ENCODE assay signal across 9 cellular contexts in the genomic region with DNA sequence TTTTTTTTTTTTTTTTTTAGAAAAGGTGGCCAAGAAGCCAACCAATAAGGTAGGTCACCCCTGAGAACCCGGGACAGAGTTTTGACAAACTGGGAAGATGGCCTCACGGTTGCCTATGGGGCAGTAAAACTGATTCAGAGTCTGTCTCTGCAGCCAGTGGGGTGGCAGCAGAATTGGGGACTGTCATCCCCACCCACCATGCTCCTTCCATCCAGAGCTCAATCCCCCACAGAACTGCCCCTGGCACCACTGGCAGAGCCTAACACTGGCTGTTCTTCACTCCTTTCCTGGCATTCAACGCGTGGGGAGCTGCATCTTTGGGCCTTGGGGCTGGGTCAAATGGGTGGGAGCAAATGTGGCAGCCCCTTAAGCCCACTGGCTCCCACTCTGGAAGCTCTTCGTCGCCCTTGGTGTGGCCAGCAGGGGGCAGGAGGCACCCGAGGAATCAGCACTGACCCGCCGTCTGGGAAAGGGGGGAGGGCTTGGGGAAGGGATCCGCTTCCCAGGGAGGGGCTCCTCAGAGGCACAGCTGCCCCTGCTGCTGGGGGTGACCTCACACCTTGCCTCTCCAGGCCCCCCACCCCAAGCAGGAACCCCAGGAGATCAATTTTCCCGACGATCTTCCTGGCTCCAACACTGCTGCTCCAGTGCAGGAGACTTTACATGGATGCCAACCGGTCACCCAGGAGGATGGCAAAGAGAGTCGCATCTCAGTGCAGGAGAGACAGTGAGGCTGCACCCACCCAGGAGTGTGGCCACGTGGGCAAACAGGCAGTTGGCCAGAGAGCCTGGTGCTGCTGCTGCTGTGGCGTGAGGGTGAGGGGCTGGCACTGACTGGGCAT. TPM values are rescaled to one million over a fixed set of nuclear protein-coding genes. Genes with fewer than 3 reads are reported as not detected.
DNase-seq lines count a peak whose midpoint lies in the region; TF ChIP-seq lines count a peak whose summit lies in the region.
"Had no signal": no experiment of that assay in that cellular context is flagged by ENCODE, and none has a peak within 500 bp of the region (broad histone marks: within the 10 kb centered on the region; RNA-seq: fewer than 3 reads in every experiment).

No MANE protein-coding gene starts in this region.

- TF ChIP-seq CTCF in LNCAP (IDR thresholded peaks at IDR 0.05) (peak; percentile 81), breast epithelium (IDR thresholded peaks at IDR 0.05) (peak in 2 of 3 donors; percentile 29 to 39)

- no peaks in the 10 kb centered on the region for H3K79me1 ChIP-seq in mesendoderm (ENCODE audit: low read length)

- H3K36me3 ChIP-seq in breast epithelium (no peaks in the 10 kb centered on the region), mesendoderm (ENCODE audit: control insufficient read depth, insufficient read depth, low read length) (no peaks in the 10 kb centered on the region)

- no CpG with 5 or more reads among the region's 16 CpGs for WGBS in mesendoderm (ENCODE audit: extremely low coverage, insufficient coverage, low lambda C conversion rate)

- no peak overlapping the region for H3K9ac ChIP-seq in mesendoderm (ENCODE audit: low read length)

- H2AK5ac ChIP-seq in mesendoderm (ENCODE audit: low read length): no peak overlapping the region

- DNase-seq in Daoy (ENCODE audit: low read depth) (peak; percentile 37), breast epithelium (ENCODE audit: low spot score in 2 of 2) (peak in 1 of 2 donors; percentile 50), mesendoderm (peak; percentile 43), T-helper 2 cell (no peak), GDM1 (lab: John Stamatoyannopoulos, UW) (no peak)
- DNase-seq in activated CD4-positive, alpha-beta T cell treated with anti-CD3 and anti-CD28 coated beads for 48 hours: no peak
- no peak for DNase-seq in stimulated activated CD4-positive, alpha-beta T cell treated with anti-CD3 and anti-CD28 coated beads, Interleukin-1b, Interleukin-23, amount 100 ng/mL, for 48 hours

- H3K27ac ChIP-seq in breast epithelium (no peak overlapping the region), mesendoderm (ENCODE audit: low read depth, low read length) (no peak overlapping the region)
- H3K27ac ChIP-seq: suprapubic skin had no signal

- no peak overlapping the region for H2BK15ac ChIP-seq in mesendoderm (replicated peaks; ENCODE audit: low read depth)

- no peak overlapping the region for H3K18ac ChIP-seq in mesendoderm (ENCODE audit: low read length)

- H4K8ac ChIP-seq in mesendoderm (ENCODE audit: low read depth, low read length): no peak overlapping the region

- H3K56ac ChIP-seq in mesendoderm (ENCODE audit: low read length): no peak overlapping the region

- H3K4me1 ChIP-seq in breast epithelium: peaks cover 0 to 13% of the 10 kb centered on the region in 2 donors
- H3K4me1 ChIP-seq in mesendoderm (ENCODE audit: control insufficient read depth, low read depth, low read length): no peaks in the 10 kb centered on the region

- no peaks in the 10 kb centered on the region for H3K79me2 ChIP-seq in mesendoderm (ENCODE audit: control insufficient read depth, insufficient read depth, low read length)

- H3K4me3 ChIP-seq in breast epithelium: no peak overlapping the region
- no peak overlapping the region for H3K4me3 ChIP-seq in mesendoderm (ENCODE audit: low read length)
- H3K4me3 ChIP-seq: suprapubic skin had no signal

- no peak overlapping the region for H2BK5ac ChIP-seq in mesendoderm (ENCODE audit: low read length)

- no peak for TF ChIP-seq POLR2A in breast epithelium (IDR thresholded peaks at IDR 0.05)

- no peaks in the 10 kb centered on the region for H3K27me3 ChIP-seq in breast epithelium
- no peaks in the 10 kb centered on the region for H3K27me3 ChIP-seq in mesendoderm (ENCODE audit: insufficient read depth, low read length, poor library complexity)

- H3K23ac ChIP-seq in mesendoderm (ENCODE audit: low read length): no peak overlapping the region

- no peaks in the 10 kb centered on the region for H3K9me3 ChIP-seq in breast epithelium
- H3K9me3 ChIP-seq: suprapubic skin had no signal

- H3K4ac ChIP-seq in mesendoderm (ENCODE audit: low read depth, low read length): no peak overlapping the region

- H4K5ac ChIP-seq in mesendoderm (ENCODE audit: low read length): no peak overlapping the region

- no peak overlapping the region for H3K4me2 ChIP-seq in mesendoderm (ENCODE audit: low read length)

- no peak overlapping the region for H2BK120ac ChIP-seq in mesendoderm (ENCODE audit: low read depth, low read length)

- intact Hi-C loops in breast epithelium (cut with DNase I; ENCODE audit: low total_unique reads): no loop called here

RNA-seq across cellular contexts. Expression of gene CD40, which starts 10.4 kb away (rescaled TPM):
- 0.06 TPM in 1 of 2 replicates, not detected in the other for total RNA-seq in Daoy (2014; rRNA removed; shearing (Covaris generic))
- total RNA-seq in breast epithelium: 10 to 100 TPM; 11.7 to 21.6 (median 17.0) TPM
- 8.0 TPM for polyA plus RNA-seq in mesendoderm (2013, experiment 1 of 2)
- polyA plus RNA-seq in mesendoderm (2013, experiment 2 of 2): 7.9 TPM

RNA-seq across cellular contexts. Expression of gene NCOA5, which starts 38.8 kb away (rescaled TPM):
- total RNA-seq in Daoy (2014; rRNA removed; shearing (Covaris generic)): 25.3 and 28.0 TPM in 2 replicates
- total RNA-seq in breast epithelium: 10 to 100 TPM; 30.1 to 59.7 (median 36.1) TPM
- polyA plus RNA-seq in mesendoderm (2013, experiment 1 of 2): 39.6 TPM
- 39.5 TPM for polyA plus RNA-seq in mesendoderm (2013, experiment 2 of 2)

Comparison
In these comparisons a context has a peak if more than half of its experiments do, and no peak if none do; other contexts are left out.
1. DNase-seq: peak in Daoy (single experiment) and mesendoderm (single experiment); none in T-helper 2 cell (0 of 5), activated CD4-positive, alpha-beta T cell treated with anti-CD3 and anti-CD28 coated beads for 48 hours (single experiment), stimulated activated CD4-positive, alpha-beta T cell treated with anti-CD3 and anti-CD28 coated beads, Interleukin-1b, Interleukin-23, amount 100 ng/mL, for 48 hours (single experiment) and GDM1 (single experiment).
2. RNA of gene CD40, which starts 10.4 kb away (total RNA-seq): 11.7 to 21.6 TPM in breast epithelium; 0.06 TPM in Daoy; every median in the first group is over 10 times any median in the second.